In the genomic region with DNA sequence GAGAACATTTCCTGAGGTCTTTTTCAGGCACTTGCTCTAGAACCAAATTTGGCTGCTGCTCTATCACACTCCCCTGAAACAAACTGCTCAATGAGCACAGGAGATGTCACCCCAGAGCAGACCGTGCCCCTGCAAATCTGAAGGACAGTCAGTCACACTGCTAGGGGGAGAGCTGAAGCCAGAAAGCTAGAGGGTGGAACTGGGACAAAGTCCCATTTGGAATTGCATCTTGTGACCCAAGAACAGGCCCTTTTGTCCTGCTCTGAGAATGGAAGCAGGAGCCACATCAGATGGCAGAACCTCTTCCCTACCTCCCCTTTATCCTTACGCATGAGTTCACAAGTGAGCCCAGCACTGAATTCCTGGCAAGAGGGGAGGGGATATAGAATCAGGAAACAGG, we compare ENCODE assay signal across 26 cellular contexts.
"Had no signal": no experiment of that assay in that cellular context is flagged by ENCODE, and none has a peak within 500 bp of the region (broad histone marks: within the 10 kb centered on the region; RNA-seq: fewer than 3 reads in every experiment).

No MANE protein-coding gene starts in this region.

- H3K4me3 Mint-ChIP-seq: immature natural killer cell; naive thymus-derived CD8-positive, alpha-beta T cell; neural crest cell; type B pancreatic cell had no signal

- H3K9me3 Mint-ChIP-seq: immature natural killer cell, neural crest cell, type B pancreatic cell had no signal

- H3K9ac ChIP-seq: parathyroid adenoma had no signal

- H3K27ac Mint-ChIP-seq: immature natural killer cell; naive thymus-derived CD8-positive, alpha-beta T cell; type B pancreatic cell had no signal

- H3K27me3 Mint-ChIP-seq: naive thymus-derived CD8-positive, alpha-beta T cell; type B pancreatic cell had no signal

- H3K4me1 Mint-ChIP-seq: immature natural killer cell; naive thymus-derived CD8-positive, alpha-beta T cell; neural crest cell had no signal

- H3K9me3 ChIP-seq: esophagus muscularis mucosa, gastrocnemius medialis, heart right ventricle, psoas muscle, right lobe of liver, spleen, stomach, uterus had no signal

- H3K4me1 ChIP-seq: esophagus muscularis mucosa, gastrocnemius medialis, heart right ventricle, parathyroid adenoma, psoas muscle, right lobe of liver, spleen, stomach, uterus had no signal

- H3K27me3 ChIP-seq: dorsolateral prefrontal cortex, esophagus muscularis mucosa, gastrocnemius medialis, heart right ventricle, right lobe of liver, spleen, stomach, uterus had no signal

- H3K27ac ChIP-seq: dorsolateral prefrontal cortex, epithelial cell of prostate, esophagus muscularis mucosa, gastrocnemius medialis, heart right ventricle, parathyroid adenoma, psoas muscle, right lobe of liver, spleen, stomach, uterus had no signal

- H3K36me3 ChIP-seq: gastrocnemius medialis, heart right ventricle, right lobe of liver, uterus had no signal

- FAIRE-seq: keratinocyte had no signal

- H3K4me3 ChIP-seq: dorsolateral prefrontal cortex, esophagus muscularis mucosa, gastrocnemius medialis, heart right ventricle, lung, psoas muscle, right lobe of liver, spleen, stomach, uterus had no signal

- ATAC-seq: gastrocnemius medialis; left cardiac atrium; left ventricle myocardium superior; naive thymus-derived CD8-positive, alpha-beta T cell; psoas muscle had no signal

- DNase-seq: cortex of kidney; effector memory CD4-positive, alpha-beta T cell; gastrocnemius medialis; heart right ventricle; immature natural killer cell; left cardiac atrium; left ventricle myocardium superior; mesendoderm; naive thymus-derived CD8-positive, alpha-beta T cell; occipital lobe; psoas muscle; retina; right lobe of liver; spleen; stimulated activated CD4-positive, alpha-beta T cell treated with anti-CD3 and anti-CD28 coated beads, Interleukin-2, amount 100 ng/mL, for 24 hours; stimulated activated naive CD4-positive, alpha-beta T cell; stomach; uterus had no signal
